Comparison of ENCODE assay signal across 8 cellular contexts in genomic region chr5:177356756-177357458, GRCh38. TPM values are rescaled to one million over a fixed set of nuclear protein-coding genes. Genes with fewer than 3 reads are reported as not detected.
DNase-seq lines count a peak whose midpoint lies in the region; ATAC-seq and TF ChIP-seq lines count a peak whose summit lies in the region.

No MANE protein-coding gene starts in this region.

- peak in 1 of 2 donors; percentile 7 for ATAC-seq in stimulated activated naive B cell treated with anti-CD40 and anti-IgM and Interleukin-4, amounts not matched to agents 10 μg/mL and 1 μg/mL and 100 μg/mL, for 72 hours (replicated peaks)
- no peak for ATAC-seq in HG03378 (IDR thresholded peaks at IDR 0.05; ENCODE audit: unreplicated experiment)

- no peaks in the 10 kb centered on the region for H3K36me3 ChIP-seq in mammary epithelial cell (ENCODE audit: insufficient read depth, low read length)

- H2AFZ ChIP-seq in mammary epithelial cell (ENCODE audit: low read depth, low read length), result peak overlapping the region; percentile 84

- peaks cover 18% of the 10 kb centered on the region for H3K4me1 ChIP-seq in mammary epithelial cell (ENCODE audit: insufficient read depth, low read length)

- no peak for TF ChIP-seq CTCF in mammary epithelial cell (conservative IDR thresholded peaks at IDR 0.05 in 1 of 2, IDR thresholded peaks at IDR 0.05 in 1 of 2; ENCODE audit: extremely low read depth in 1 of 2, insufficient read depth in 1 of 2, low read depth in 1 of 2, low read length in 2 of 2)

- in situ Hi-C loops in mammary epithelial cell (cut with MboI; ENCODE audit: low sequenced_read_pairs in 2 of 2), result no loop called here

- H4K20me1 ChIP-seq in mammary epithelial cell (ENCODE audit: insufficient read depth, low read length), result no peaks in the 10 kb centered on the region

- no peaks in the 10 kb centered on the region for H3K27me3 Mint-ChIP-seq in activated naive CD4-positive, alpha-beta T cell treated with anti-CD3 and anti-CD28 coated beads, Interleukin-2, amount 10 ng/mL, durations not matched to agents 7 days and 5 days
- no peaks in the 10 kb centered on the region for H3K27me3 Mint-ChIP-seq in stimulated activated naive B cell treated with anti-CD40 and anti-IgM and Interleukin-4, amounts not matched to agents 10 μg/mL and 1 μg/mL and 100 μg/mL, for 72 hours

- peak overlapping the region; percentile 70 for H3K27ac Mint-ChIP-seq in activated naive CD4-positive, alpha-beta T cell treated with anti-CD3 and anti-CD28 coated beads, Interleukin-2, amount 10 ng/mL, durations not matched to agents 7 days and 5 days
- peak overlapping the region; percentile 93 for H3K27ac Mint-ChIP-seq in stimulated activated naive B cell treated with anti-CD40 and anti-IgM and Interleukin-4, amounts not matched to agents 10 μg/mL and 1 μg/mL and 100 μg/mL, for 72 hours

- H3K4me2 ChIP-seq in mammary epithelial cell (ENCODE audit: insufficient read depth, low read depth, low read length), result no peak overlapping the region

- H3K79me2 ChIP-seq in mammary epithelial cell (ENCODE audit: insufficient read depth, low read length), result no peaks in the 10 kb centered on the region

- dilution Hi-C loops in mammary epithelial cell (cut with HindIII; ENCODE audit: low sequenced_read_pairs), result no loop called here

- H3K27ac ChIP-seq in mammary epithelial cell (ENCODE audit: insufficient read depth, low read depth, low read length), result no peak overlapping the region

- H3K4me3 Mint-ChIP-seq in activated naive CD4-positive, alpha-beta T cell treated with anti-CD3 and anti-CD28 coated beads, Interleukin-2, amount 10 ng/mL, durations not matched to agents 7 days and 5 days, result peak overlapping the region; percentile 93
- peak overlapping the region; percentile 92 to 95 for H3K4me3 Mint-ChIP-seq in stimulated activated naive B cell treated with anti-CD40 and anti-IgM and Interleukin-4, amounts not matched to agents 10 μg/mL and 1 μg/mL and 100 μg/mL, for 72 hours

- H3K9me3 ChIP-seq in mammary epithelial cell (replicated peaks; ENCODE audit: insufficient read depth, low read length), result no peaks in the 10 kb centered on the region

- CTCF ChIA-PET in activated naive CD4-positive, alpha-beta T cell treated with anti-CD3 and anti-CD28 coated beads, Interleukin-2, amount 10 ng/mL, durations not matched to agents 7 days and 5 days (lab: Charles Lee), result interaction anchor here (1.4 to 8.1 kb wide), 4 partner anchors 13 to 48 kb away, joined by 3 to 75 read pairs (median 12); no protein-coding TSS in a partner anchor
- CTCF ChIA-PET in mammary epithelial cell (lab: Charles Lee; ENCODE audit: low non-redundant PET), result interaction anchor here (0.7 kb wide), 1 partner anchor 12 kb away, joined by 3 read pairs; no protein-coding TSS in a partner anchor

- no peaks in the 10 kb centered on the region for H3K27me3 ChIP-seq in mammary epithelial cell (ENCODE audit: insufficient read depth, low read length)

- H3K36me3 Mint-ChIP-seq in activated naive CD4-positive, alpha-beta T cell treated with anti-CD3 and anti-CD28 coated beads, Interleukin-2, amount 10 ng/mL, durations not matched to agents 7 days and 5 days, result peaks cover 34% of the 10 kb centered on the region
- peaks cover 0 to 3% of the 10 kb centered on the region in 2 donors for H3K36me3 Mint-ChIP-seq in stimulated activated naive B cell treated with anti-CD40 and anti-IgM and Interleukin-4, amounts not matched to agents 10 μg/mL and 1 μg/mL and 100 μg/mL, for 72 hours

- no peak overlapping the region for H3K4me3 ChIP-seq in mammary epithelial cell (replicated peaks in 1 of 3; ENCODE audit: insufficient read depth in 1 of 3, low read depth in 2 of 3, low read length in 3 of 3)

- peaks cover 80% of the 10 kb centered on the region for H3K4me1 Mint-ChIP-seq in activated naive CD4-positive, alpha-beta T cell treated with anti-CD3 and anti-CD28 coated beads, Interleukin-2, amount 10 ng/mL, durations not matched to agents 7 days and 5 days
- peaks cover 52 to 90% of the 10 kb centered on the region in 2 donors for H3K4me1 Mint-ChIP-seq in stimulated activated naive B cell treated with anti-CD40 and anti-IgM and Interleukin-4, amounts not matched to agents 10 μg/mL and 1 μg/mL and 100 μg/mL, for 72 hours

- intact Hi-C loops in mammary epithelial cell (cut with micrococcal nuclease), result no loop called here

- H3K9me3 Mint-ChIP-seq in activated naive CD4-positive, alpha-beta T cell treated with anti-CD3 and anti-CD28 coated beads, Interleukin-2, amount 10 ng/mL, durations not matched to agents 7 days and 5 days, result peaks cover 11% of the 10 kb centered on the region
- H3K9me3 Mint-ChIP-seq in stimulated activated naive B cell treated with anti-CD40 and anti-IgM and Interleukin-4, amounts not matched to agents 10 μg/mL and 1 μg/mL and 100 μg/mL, for 72 hours, result no peaks in the 10 kb centered on the region

- no peak for DNase-seq in activated naive CD4-positive, alpha-beta T cell treated with anti-CD3 and anti-CD28 coated beads, Interleukin-2, amount 10 ng/mL, durations not matched to agents 7 days and 5 days
- DNase-seq in activated naive CD4-positive, alpha-beta T cell treated with anti-CD3 and anti-CD28 coated beads, Interleukin-2, amount 50 U/mL, for 16 hours, result no peak
- peak; percentile 55 for DNase-seq in NCI-H69 (lab: John Stamatoyannopoulos, UW)
- no peak for DNase-seq in mammary epithelial cell
- DNase-seq in stimulated activated naive B cell treated with anti-CD40 and anti-IgM and Interleukin-4, amounts not matched to agents 10 μg/mL and 1 μg/mL and 100 μg/mL, for 72 hours, result no peak
- no peak for DNase-seq in NCI-H2081 (lab: John Stamatoyannopoulos, UW)
- DNase-seq in NCI-H1436 treated with DMSO at 0.1 percent for 48 hours (lab: John Stamatoyannopoulos, UW), result no peak

- BruUV-seq in mammary epithelial cell (replicated peaks; lab: Mats Ljungman, UMichigan), result no TSS peak

- H3K9ac ChIP-seq in mammary epithelial cell (ENCODE audit: insufficient read depth, low read length), result no peak overlapping the region

- WGBS in mammary epithelial cell (ENCODE audit: low coverage, missing lambda C conversion rate), result 84% methylated on average over 8 of the region's 8 CpGs

RNA-seq across cellular contexts. Expression of gene RGS14, which starts 0.8 kb away (rescaled TPM):
- total RNA-seq in mammary epithelial cell, result 10 to 100 TPM in 1 of 2 donors, 1 to 10 TPM in 1; 6.1 to 10.0 TPM
- polyA plus RNA-seq in mammary epithelial cell, result 8.1 TPM
- polyA minus RNA-seq in mammary epithelial cell, result 48.7 TPM

RNA-seq across cellular contexts. Expression of gene LMAN2, which starts 5.4 kb away (rescaled TPM):
- total RNA-seq in mammary epithelial cell, result 100 to 1,000 TPM; 114 to 201 TPM
- polyA plus RNA-seq in mammary epithelial cell, result 222 TPM
- 285 TPM for polyA minus RNA-seq in mammary epithelial cell

RNA-seq across cellular contexts. Expression of gene SLC34A1, which starts 27.3 kb away (rescaled TPM):
- total RNA-seq in mammary epithelial cell, result under 1 TPM in 1 of 2 donors, not detected in 1; 0.09 TPM
- 0.02 TPM for polyA plus RNA-seq in mammary epithelial cell
- polyA minus RNA-seq in mammary epithelial cell, result not detected

RNA-seq across cellular contexts. Expression of gene PFN3, which starts 43.6 kb away (rescaled TPM):
- not detected for total RNA-seq in mammary epithelial cell
- not detected for polyA plus RNA-seq in mammary epithelial cell
- not detected for polyA minus RNA-seq in mammary epithelial cell

RNA-seq across cellular contexts. Expression of gene MXD3, which starts 45.2 kb away (rescaled TPM):
- total RNA-seq in mammary epithelial cell, result 10 to 100 TPM in 1 of 2 donors, under 1 TPM in 1; 0.83 to 10.7 TPM
- 3.6 TPM for polyA plus RNA-seq in mammary epithelial cell
- polyA minus RNA-seq in mammary epithelial cell, result not detected
